1 cellular context compared by ENCODE assay signal in genomic region chr10:68153473-68154210, GRCh38.
TF ChIP-seq lines count a peak whose summit lies in the region.

No MANE protein-coding gene starts in this region.

TF ChIP-seq in K562, 482 proteins besides CTCF, POLR2A, EP300 and RAD21 (continued from another document):
- TF ChIP-seq CEBPZ (IDR thresholded peaks at IDR 0.05; ENCODE audit: borderline replicate concordance, low read depth, low read length) (no peak), TRIM24 (IDR thresholded peaks at IDR 0.05) (peak in 1 of 2 experiments; percentile 39; a peak in 1 of 4 replicates), ZNF3 (CRISPR knock-in tag; IDR thresholded peaks at IDR 0.05) (no peak), FOSL1 (tag; conservative IDR thresholded peaks at IDR 0.05) (peak; percentile 95), ARID1B (IDR thresholded peaks at IDR 0.05) (peak; percentile 54; the same call in 1 of the 2 replicates), MTA3 (IDR thresholded peaks at IDR 0.05; ENCODE audit: borderline replicate concordance) (no peak), SMARCE1 (IDR thresholded peaks at IDR 0.05) (peak; percentile 23; the same call in 1 of the 2 replicates), ZKSCAN8 (CRISPR knock-in tag; IDR thresholded peaks at IDR 0.05) (no peak), ZNF644 (tag; IDR thresholded peaks at IDR 0.05; ENCODE audit: low read depth) (no peak), TGIF2 (CRISPR knock-in tag; IDR thresholded peaks at IDR 0.05) (no peak), CREM (IDR thresholded peaks at IDR 0.05; ENCODE audit: low read depth) (peak; percentile 31; the same call in 1 of the 2 replicates), TCF15 (CRISPR knock-in tag; IDR thresholded peaks at IDR 0.05) (no peak), ZNF12 (CRISPR knock-in tag; IDR thresholded peaks at IDR 0.05) (no peak), HOMEZ (CRISPR knock-in tag; IDR thresholded peaks at IDR 0.05) (no peak), ATF3 (IDR thresholded peaks at IDR 0.05) (peak; percentile 90), ATF3 (CRISPR knock-in tag; conservative IDR thresholded peaks at IDR 0.05) (no peak), PBX2 (CRISPR knock-in tag; IDR thresholded peaks at IDR 0.05; ENCODE audit: low read depth) (no peak), PBX2 (tag; conservative IDR thresholded peaks at IDR 0.05; ENCODE audit: low read depth) (peak; percentile 71), CEBPG (CRISPR knock-in tag; IDR thresholded peaks at IDR 0.05) (no peak), CEBPG (tag; conservative IDR thresholded peaks at IDR 0.05 in 1 of 2, IDR thresholded peaks at IDR 0.05 in 1 of 2) (peak in 1 of 2 experiments; percentile 58; a peak in 2 of 4 replicates), KDM4B (IDR thresholded peaks at IDR 0.05; ENCODE audit: borderline replicate concordance in 2 of 2, low read depth in 1 of 2) (no peak), SMC3 (conservative IDR thresholded peaks at IDR 0.05; ENCODE audit: insufficient read depth, low read depth, low read length) (no peak), ZNF318 (IDR thresholded peaks at IDR 0.05; ENCODE audit: borderline replicate concordance in 1 of 2, low read depth in 1 of 2) (peak in 1 of 2 experiments; percentile 74; a peak in 1 of 4 replicates)
TF ChIP-seq in K562: peak in this region for 22.
